Comparison of ENCODE assay signal across 2 cellular contexts in genomic region chr2:232613538-232614134, GRCh38.
TF ChIP-seq lines count a peak whose summit lies in the region.

No MANE protein-coding gene starts in this region.

TF ChIP-seq in HepG2, 621 proteins besides CTCF, POLR2A, EP300 and RAD21:
- TF ChIP-seq MNT (IDR thresholded peaks at IDR 0.05): peak; percentile 70
- 0 out of 2 replicates have a peak, but pooled peaks have one; percentile 59 for TF ChIP-seq NONO (IDR thresholded peaks at IDR 0.05)
- TF ChIP-seq NONO (CRISPR knock-in tag; conservative IDR thresholded peaks at IDR 0.05): no peak
- TF ChIP-seq ZNF207 (IDR thresholded peaks at IDR 0.05; ENCODE audit: borderline replicate concordance): peak; percentile 56; the same call in 1 of the 2 replicates
- no peak for TF ChIP-seq AGO2 (optimal IDR thresholded peaks at IDR 0.05; ENCODE audit: low read depth, low read length)
- TF ChIP-seq NFIB (CRISPR knock-in tag; IDR thresholded peaks at IDR 0.05; ENCODE audit: borderline replicate concordance): no peak
- 0 out of 2 replicates have a peak, but pooled peaks have one; percentile 39 for TF ChIP-seq FOXK2 (IDR thresholded peaks at IDR 0.05)
- TF ChIP-seq FOXP1 (IDR thresholded peaks at IDR 0.05): peak; percentile 68; the same call in 1 of the 2 replicates
- TF ChIP-seq FOXP1 (CRISPR knock-in tag; IDR thresholded peaks at IDR 0.05): no peak
- 0 out of 2 replicates have a peak, but pooled peaks have one; percentile 13 for TF ChIP-seq ATF7 (IDR thresholded peaks at IDR 0.05)
- no peak for TF ChIP-seq ATF7 (CRISPR knock-in tag; IDR thresholded peaks at IDR 0.05)
- no peak for TF ChIP-seq ZNF768 (CRISPR knock-in tag; IDR thresholded peaks at IDR 0.05)
- no peak for TF ChIP-seq STAG1 (CRISPR knock-in tag; IDR thresholded peaks at IDR 0.05)

TF ChIP-seq in GM12878, 131 proteins besides CTCF, POLR2A, EP300 and RAD21:
- TF ChIP-seq BCL3 (IDR thresholded peaks at IDR 0.05; ENCODE audit: borderline replicate concordance, insufficient read depth, low read depth, low read length, poor library complexity, severe bottlenecking): peak; percentile 10
- TF ChIP-seq SP1 (IDR thresholded peaks at IDR 0.05; ENCODE audit: low read depth, low read length): no peak
